39 cellular contexts compared by ENCODE assay signal in genomic region chr1:24756395-24756794, GRCh38.
"Had no signal": no experiment of that assay in that cellular context is flagged by ENCODE, and none has a peak within 500 bp of the region (broad histone marks: within the 10 kb centered on the region; RNA-seq: fewer than 3 reads in every experiment).

No MANE protein-coding gene starts in this region.

- H3K9me3 ChIP-seq: adrenal gland, ascending aorta, body of pancreas, breast epithelium, colonic mucosa had no signal

- H3K4me1 ChIP-seq: adrenal gland, breast epithelium, colonic mucosa had no signal

- H3K27me3 ChIP-seq: adrenal gland, ascending aorta, body of pancreas, brain microvascular endothelial cell, breast epithelium, cardiac muscle cell, colonic mucosa had no signal

- DNase-seq: activated effector memory CD4-positive, alpha-beta T cell treated with anti-CD3 and anti-CD28 coated beads, Interleukin-2, amount 50 U/mL, for 16 hours; activated effector memory CD4-positive, alpha-beta T cell treated with Interleukin-2 at 50 U/mL for 16 hours; activated gamma-delta T cell; activated gamma-delta T cell treated with Interleukin-2 at 50 U/mL for 16 hours; activated naive CD4-positive, alpha-beta T cell; activated naive CD4-positive, alpha-beta T cell treated with anti-CD3 and anti-CD28 coated beads for 36 hours; activated naive CD4-positive, alpha-beta T cell treated with anti-CD3 and anti-CD28 coated beads, Interleukin-2, amount 10 ng/mL, durations not matched to agents 7 days and 5 days; activated naive CD4-positive, alpha-beta T cell treated with anti-CD3 and anti-CD28 coated beads, Interleukin-2, amount 50 U/mL, for 16 hours; activated naive CD4-positive, alpha-beta T cell treated with Interleukin-2 at 50 U/mL for 16 hours; activated naive CD8-positive, alpha-beta T cell treated with anti-CD3 and anti-CD28 coated beads for 36 hours; activated naive CD8-positive, alpha-beta T cell treated with anti-CD3 and anti-CD28 coated beads, Interleukin-2, amount 10 ng/mL, durations not matched to agents 7 days and 5 days; activated naive CD8-positive, alpha-beta T cell treated with anti-CD3 and anti-CD28 coated beads, Interleukin-2, amount 50 U/mL, for 24 hours; activated T-cell treated with anti-CD3 and anti-CD28 coated beads, Interleukin-2, amount 50 U/mL, for 48 hours; activated T-cell treated with anti-CD3 and anti-CD28 coated beads, Interleukin-2, amount 50 U/mL, for 72 hours; adrenal gland; amniotic stem cell; amygdala; anterior cingulate cortex; aorta; body of pancreas; brain microvascular endothelial cell; caudate nucleus; central memory CD4-positive, alpha-beta T cell; cerebellar nuclear complex; colonic mucosa had no signal

- FAIRE-seq: astrocyte, bronchial epithelial cell, colon had no signal

- H3K9me3 Mint-ChIP-seq: activated naive CD4-positive, alpha-beta T cell treated with anti-CD3 and anti-CD28 coated beads for 36 hours; activated naive CD4-positive, alpha-beta T cell treated with anti-CD3 and anti-CD28 coated beads, Interleukin-2, amount 10 ng/mL, durations not matched to agents 7 days and 5 days; activated naive CD4-positive, alpha-beta T cell treated with anti-CD3 and anti-CD28 coated beads, Interleukin-2, amount 50 U/mL, for 24 hours; activated naive CD4-positive, alpha-beta T cell treated with anti-CD3 and anti-CD28 coated beads, Interleukin-2, amount 50 U/mL, for 72 hours; activated naive CD8-positive, alpha-beta T cell treated with anti-CD3 and anti-CD28 coated beads for 36 hours; activated naive CD8-positive, alpha-beta T cell treated with anti-CD3 and anti-CD28 coated beads, Interleukin-2, amount 10 ng/mL, durations not matched to agents 7 days and 5 days; activated naive CD8-positive, alpha-beta T cell treated with anti-CD3 and anti-CD28 coated beads, Interleukin-2, amount 50 U/mL, for 24 hours; activated T-cell treated with anti-CD3 and anti-CD28 coated beads, Interleukin-2, amount 50 U/mL, for 72 hours; activated T-helper 1 cell treated with anti-CD3 and anti-CD28 coated beads, Interleukin-12 subunit alpha, Interleukin-12 subunit beta, Interleukin-2, Interleukin-4 antibody, amounts not matched to agents 30 ng/mL and 10 ng/mL and 1 ng/mL, durations not matched to agents 14 hours and 24 hours and 36 hours; activated T-helper 17 cell treated with anti-CD3 and anti-CD28 coated beads, Interleukin-2, amount 50 U/mL, for 72 hours; activated T-helper 2 cell treated with anti-CD3 and anti-CD28 coated beads, Interferon-gamma antibody, Interleukin-2, Interleukin-4, amounts not matched to agents 10 μg/mL and 5 μg/mL and 100 μg/mL, durations not matched to agents 14 hours and 24 hours and 36 hours; central memory CD8-positive, alpha-beta T cell had no signal

- H3K4me3 Mint-ChIP-seq: activated naive CD4-positive, alpha-beta T cell treated with anti-CD3 and anti-CD28 coated beads for 36 hours; activated naive CD4-positive, alpha-beta T cell treated with anti-CD3 and anti-CD28 coated beads, Interleukin-2, amount 10 ng/mL, durations not matched to agents 7 days and 5 days; activated naive CD4-positive, alpha-beta T cell treated with anti-CD3 and anti-CD28 coated beads, Interleukin-2, amount 50 U/mL, for 24 hours; activated naive CD8-positive, alpha-beta T cell; activated naive CD8-positive, alpha-beta T cell treated with anti-CD3 and anti-CD28 coated beads for 36 hours; activated naive CD8-positive, alpha-beta T cell treated with anti-CD3 and anti-CD28 coated beads, Interleukin-2, amount 10 ng/mL, durations not matched to agents 7 days and 5 days; activated naive CD8-positive, alpha-beta T cell treated with anti-CD3 and anti-CD28 coated beads, Interleukin-2, amount 50 U/mL, for 24 hours; activated T-cell treated with anti-CD3 and anti-CD28 coated beads, Interleukin-2, amount 50 U/mL, for 72 hours; activated T-helper 1 cell treated with anti-CD3 and anti-CD28 coated beads, Interleukin-12 subunit alpha, Interleukin-12 subunit beta, Interleukin-2, Interleukin-4 antibody, amounts not matched to agents 30 ng/mL and 10 ng/mL and 1 ng/mL, durations not matched to agents 14 hours and 24 hours and 36 hours; activated T-helper 17 cell treated with anti-CD3 and anti-CD28 coated beads, Interleukin-2, amount 50 U/mL, for 72 hours; brain; central memory CD8-positive, alpha-beta T cell had no signal

- H3K27ac ChIP-seq: adrenal gland, body of pancreas, brain microvascular endothelial cell, breast epithelium, cardiac muscle cell, colonic mucosa had no signal

- H3K4me3 ChIP-seq: adrenal gland, ascending aorta, body of pancreas, breast epithelium, cardiac muscle cell, colonic mucosa had no signal

- H3K4me1 Mint-ChIP-seq: activated naive CD4-positive, alpha-beta T cell treated with anti-CD3 and anti-CD28 coated beads, Interleukin-2, amount 10 ng/mL, durations not matched to agents 7 days and 5 days; activated naive CD4-positive, alpha-beta T cell treated with anti-CD3 and anti-CD28 coated beads, Interleukin-2, amount 50 U/mL, for 24 hours; activated naive CD8-positive, alpha-beta T cell treated with anti-CD3 and anti-CD28 coated beads for 36 hours; activated T-helper 17 cell treated with anti-CD3 and anti-CD28 coated beads, Interleukin-2, amount 50 U/mL, for 72 hours; central memory CD8-positive, alpha-beta T cell had no signal

- H3K27me3 Mint-ChIP-seq: activated naive CD4-positive, alpha-beta T cell treated with anti-CD3 and anti-CD28 coated beads, Interleukin-2, amount 50 U/mL, for 24 hours; activated naive CD8-positive, alpha-beta T cell; brain; central memory CD8-positive, alpha-beta T cell had no signal

- H3K36me3 Mint-ChIP-seq: activated naive CD4-positive, alpha-beta T cell treated with anti-CD3 and anti-CD28 coated beads, Interleukin-2, amount 10 ng/mL, durations not matched to agents 7 days and 5 days; activated naive CD4-positive, alpha-beta T cell treated with anti-CD3 and anti-CD28 coated beads, Interleukin-2, amount 50 U/mL, for 24 hours; activated naive CD4-positive, alpha-beta T cell treated with anti-CD3 and anti-CD28 coated beads, Interleukin-2, amount 50 U/mL, for 72 hours; activated naive CD8-positive, alpha-beta T cell; activated naive CD8-positive, alpha-beta T cell treated with anti-CD3 and anti-CD28 coated beads for 36 hours; activated naive CD8-positive, alpha-beta T cell treated with anti-CD3 and anti-CD28 coated beads, Interleukin-2, amount 10 ng/mL, durations not matched to agents 7 days and 5 days had no signal

- H3K36me3 ChIP-seq: adrenal gland, ascending aorta, brain microvascular endothelial cell, breast epithelium, cardiac muscle cell, colonic mucosa had no signal

- H3K27ac Mint-ChIP-seq: activated naive CD4-positive, alpha-beta T cell treated with anti-CD3 and anti-CD28 coated beads for 36 hours; activated naive CD4-positive, alpha-beta T cell treated with anti-CD3 and anti-CD28 coated beads, Interleukin-2, amount 10 ng/mL, durations not matched to agents 7 days and 5 days; activated naive CD4-positive, alpha-beta T cell treated with anti-CD3 and anti-CD28 coated beads, Interleukin-2, amount 50 U/mL, for 24 hours; activated naive CD4-positive, alpha-beta T cell treated with anti-CD3 and anti-CD28 coated beads, Interleukin-2, amount 50 U/mL, for 72 hours; activated naive CD8-positive, alpha-beta T cell; activated naive CD8-positive, alpha-beta T cell treated with anti-CD3 and anti-CD28 coated beads for 36 hours; activated naive CD8-positive, alpha-beta T cell treated with anti-CD3 and anti-CD28 coated beads, Interleukin-2, amount 10 ng/mL, durations not matched to agents 7 days and 5 days; activated naive CD8-positive, alpha-beta T cell treated with anti-CD3 and anti-CD28 coated beads, Interleukin-2, amount 50 U/mL, for 24 hours; activated T-cell treated with anti-CD3 and anti-CD28 coated beads, Interleukin-2, amount 50 U/mL, for 72 hours; activated T-helper 1 cell treated with anti-CD3 and anti-CD28 coated beads, Interleukin-12 subunit alpha, Interleukin-12 subunit beta, Interleukin-2, Interleukin-4 antibody, amounts not matched to agents 30 ng/mL and 10 ng/mL and 1 ng/mL, durations not matched to agents 14 hours and 24 hours and 36 hours; activated T-helper 17 cell treated with anti-CD3 and anti-CD28 coated beads, Interleukin-2, amount 50 U/mL, for 72 hours; activated T-helper 2 cell treated with anti-CD3 and anti-CD28 coated beads, Interferon-gamma antibody, Interleukin-2, Interleukin-4, amounts not matched to agents 10 μg/mL and 5 μg/mL and 100 μg/mL, durations not matched to agents 14 hours and 24 hours and 36 hours; brain had no signal
